25 cellular contexts compared by ENCODE assay signal in genomic region chr12:67148265-67148664, GRCh38.
"Had no signal": no experiment of that assay in that cellular context is flagged by ENCODE, and none has a peak within 500 bp of the region (broad histone marks: within the 10 kb centered on the region; RNA-seq: fewer than 3 reads in every experiment).

No MANE protein-coding gene starts in this region.

- H3K27me3 ChIP-seq: gastroesophageal sphincter, heart left ventricle, hepatocyte, neutrophil, right atrium auricular region, stomach, thyroid gland, vagina had no signal

- H3K9me3 ChIP-seq: gastroesophageal sphincter, heart left ventricle, mucosa of descending colon, neutrophil, right atrium auricular region, stomach, thyroid gland, vagina had no signal

- H3K4me3 ChIP-seq: dorsolateral prefrontal cortex, gastroesophageal sphincter, heart left ventricle, hepatocyte, mucosa of descending colon, right atrium auricular region, smooth muscle cell, stomach, thyroid gland, vagina had no signal

- DNase-seq: dorsolateral prefrontal cortex; effector CD4-positive, alpha-beta T cell; foreskin fibroblast; heart left ventricle; kidney; mucosa of descending colon; naive B cell; stimulated activated CD4-positive, alpha-beta T cell treated with anti-CD3 and anti-CD28 coated beads, Interleukin-12 subunit alpha, Interleukin-12 subunit beta, amount 100 ng/mL, for 4 hours; stimulated activated CD4-positive, alpha-beta T cell treated with anti-CD3 and anti-CD28 coated beads, Interleukin-2, amount 100 ng/mL, for 24 hours; stimulated activated CD4-positive, alpha-beta T cell treated with anti-CD3 and anti-CD28 coated beads, Interleukin-4, amount 100 ng/mL, for 24 hours; stimulated activated naive CD4-positive, alpha-beta T cell treated with Interleukin-2 at 50 U/mL for 16 hours; stomach; thyroid gland had no signal

- H3K4me1 ChIP-seq: gastroesophageal sphincter, heart left ventricle, parathyroid adenoma, right atrium auricular region, stomach, thyroid gland, vagina had no signal

- FAIRE-seq: colon, kidney had no signal

- H3K36me3 ChIP-seq: gastroesophageal sphincter, heart left ventricle, neutrophil, right atrium auricular region, stomach, thyroid gland, vagina had no signal

- ATAC-seq: esophagus mucosa, gastroesophageal sphincter, heart left ventricle, left lobe of liver, mucosa of descending colon, sciatic nerve had no signal

- H3K27ac ChIP-seq: dorsolateral prefrontal cortex, epithelial cell of prostate, gastroesophageal sphincter, heart left ventricle, hepatocyte, neutrophil, parathyroid adenoma, right atrium auricular region, stomach, thyroid gland, vagina had no signal
